Comparison of ENCODE assay signal across 16 cellular contexts in genomic region chr21:44392916-44393315, GRCh38. TPM values are rescaled to one million over a fixed set of nuclear protein-coding genes. Genes with fewer than 3 reads are reported as not detected.
DNase-seq lines count a peak whose midpoint lies in the region; ATAC-seq and TF ChIP-seq lines count a peak whose summit lies in the region.
"Had no signal": no experiment of that assay in that cellular context is flagged by ENCODE, and none has a peak within 500 bp of the region (broad histone marks: within the 10 kb centered on the region; RNA-seq: fewer than 3 reads in every experiment).

No MANE protein-coding gene starts in this region.

- H3K4me3 ChIP-seq in SK-N-SH (ENCODE audit: low read depth in 2 of 2, low read length in 1 of 2) (no peak overlapping the region), fibroblast of mammary gland (ENCODE audit: control insufficient read depth, low read depth, low read length) (no peak overlapping the region)

- intact Hi-C loops in posterior cingulate gyrus (cut with DNase I): no loop called here

- no peaks in the 10 kb centered on the region for H3K36me3 ChIP-seq in SK-N-SH (replicated peaks in 1 of 2; ENCODE audit: control insufficient read depth in 1 of 2, insufficient read depth in 2 of 2, low read length in 1 of 2)

- peaks cover 38% of the 10 kb centered on the region; the same call in 1 of the 2 replicates for H3K27me3 ChIP-seq in SK-N-SH (ENCODE audit: insufficient read depth)

- H3K4me1 ChIP-seq in SK-N-SH (ENCODE audit: control insufficient read depth in 1 of 2, insufficient read depth in 2 of 2, low read depth in 1 of 2, low read length in 1 of 2): no peaks in the 10 kb centered on the region; a peak in 1 of 4 replicates

- WGBS in SK-N-SH (ENCODE audit: low lambda C conversion rate): 18% methylated on average over 2 of the region's 2 CpGs

- H4K20me1 ChIP-seq in SK-N-SH (ENCODE audit: insufficient read depth): no peaks in the 10 kb centered on the region

- no peak for TF ChIP-seq CTCF in SK-N-SH (IDR thresholded peaks at IDR 0.05)
- TF ChIP-seq CTCF in fibroblast of mammary gland (conservative IDR thresholded peaks at IDR 0.05; ENCODE audit: control insufficient read depth, insufficient read depth, low read depth, low read length): no peak

- H2AFZ ChIP-seq in SK-N-SH (ENCODE audit: low read depth): no peak overlapping the region

- H3K9ac ChIP-seq in SK-N-SH: no peak overlapping the region

- no peaks in the 10 kb centered on the region for H3F3A ChIP-seq in SK-N-SH (replicated peaks; ENCODE audit: insufficient read depth)

- CTCF ChIA-PET in SK-N-SH (lab: Yijun Ruan, JAX): no interaction called here

- no peaks in the 10 kb centered on the region for H3K9me3 ChIP-seq in SK-N-SH

- DNase-seq in SK-N-SH (peak; percentile 6), M059J (ENCODE audit: low read depth) (peak; percentile 24), fibroblast of mammary gland (ENCODE audit: low read depth) (peak; percentile 8), 8988T (no peak), posterior cingulate gyrus (no peak)
- DNase-seq in stimulated activated CD8-positive, alpha-beta memory T cell treated with anti-CD3 and anti-CD28 coated beads, Interleukin-4, amount 100 ng/mL, for 48 hours: no peak
- DNase-seq in activated CD4-positive, CD25-positive, alpha-beta regulatory T cell treated with anti-CD3 and anti-CD28 coated beads, Interleukin-2, amount 50 U/mL, for 72 hours: no peak
- DNase-seq: DMS 273 treated with DMSO at 0.1 percent for 48 hours, GF-D8, H9, NCI-H1436 treated with DMSO at 0.1 percent for 48 hours, NCI-H2081, NCI-H510A, SHP77 had no signal

- no peak overlapping the region for H3K4me2 ChIP-seq in SK-N-SH

- H3K9me2 ChIP-seq in SK-N-SH: no peaks in the 10 kb centered on the region

- no peak for ATAC-seq in SK-N-SH treated with all-trans-retinoic acid at 6 μM for 48 hours

- POLR2A ChIA-PET in SK-N-SH (lab: Yijun Ruan, JAX): no interaction called here

- TF ChIP-seq RAD21 in SK-N-SH (IDR thresholded peaks at IDR 0.05; ENCODE audit: low read length): no peak

- H3K79me2 ChIP-seq in SK-N-SH (ENCODE audit: insufficient read depth): no peaks in the 10 kb centered on the region

- no peak for TF ChIP-seq EP300 in SK-N-SH (IDR thresholded peaks at IDR 0.05; ENCODE audit: borderline replicate concordance in 1 of 2, low read depth in 1 of 2, low read length in 1 of 2)

- H3K27ac ChIP-seq in SK-N-SH (ENCODE audit: low read depth in 2 of 2, low read length in 1 of 2): no peak overlapping the region
- H3K27ac ChIP-seq: C4-2B had no signal

TF ChIP-seq in SK-N-SH, 30 proteins besides CTCF, POLR2A, EP300 and RAD21 (continues in another document):
- TF ChIP-seq JUND (IDR thresholded peaks at IDR 0.05) (no peak), NRF1 (IDR thresholded peaks at IDR 0.05; ENCODE audit: low read depth, low read length) (no peak), RXRA (IDR thresholded peaks at IDR 0.05; ENCODE audit: borderline replicate concordance, low read depth) (no peak), MAX (IDR thresholded peaks at IDR 0.05; ENCODE audit: low read depth) (no peak), POLR2AphosphoS5 (IDR thresholded peaks at IDR 0.05; ENCODE audit: low read depth, low read length) (no peak), PBX3 (IDR thresholded peaks at IDR 0.05) (no peak), RCOR1 (IDR thresholded peaks at IDR 0.05; ENCODE audit: low read length) (no peak), USF1 (IDR thresholded peaks at IDR 0.05; ENCODE audit: borderline replicate concordance, low read depth) (no peak), MEF2A (IDR thresholded peaks at IDR 0.05; ENCODE audit: borderline replicate concordance, low read depth) (no peak), GABPA (IDR thresholded peaks at IDR 0.05; ENCODE audit: low read depth) (no peak), EZH2phosphoT487 (IDR thresholded peaks at IDR 0.05; ENCODE audit: borderline replicate concordance, low read depth) (no peak), TCF12 (IDR thresholded peaks at IDR 0.05) (no peak), ELF1 (IDR thresholded peaks at IDR 0.05) (no peak), CHD2 (IDR thresholded peaks at IDR 0.05; ENCODE audit: low read length, partially characterized antibody) (no peak), FOXJ3 (CRISPR knock-in tag; IDR thresholded peaks at IDR 0.05) (no peak)

TF ChIP-seq in SK-N-SH treated with all-trans-retinoic acid at 6 μM for 48 hours, 23 proteins besides CTCF, POLR2A, EP300 and RAD21 (continues in another document):
- TF ChIP-seq ARNTL (CRISPR knock-in tag; IDR thresholded peaks at IDR 0.05; ENCODE audit: borderline replicate concordance, low read depth) (no peak), CREB5 (CRISPR knock-in tag; IDR thresholded peaks at IDR 0.05; ENCODE audit: low read depth) (no peak), ISL1 (CRISPR knock-in tag; IDR thresholded peaks at IDR 0.05) (no peak), RARB (CRISPR knock-in tag; IDR thresholded peaks at IDR 0.05) (no peak), GLIS3 (CRISPR knock-in tag; IDR thresholded peaks at IDR 0.05) (no peak), ZFP30 (CRISPR knock-in tag; IDR thresholded peaks at IDR 0.05) (no peak), ZNF8 (CRISPR knock-in tag; IDR thresholded peaks at IDR 0.05) (no peak), CSRNP3 (CRISPR knock-in tag; IDR thresholded peaks at IDR 0.05) (no peak), ESRRG (CRISPR knock-in tag; IDR thresholded peaks at IDR 0.05) (no peak), POU6F1 (CRISPR knock-in tag; IDR thresholded peaks at IDR 0.05; ENCODE audit: borderline replicate concordance, low read depth) (no peak), TCF4 (CRISPR knock-in tag; IDR thresholded peaks at IDR 0.05; ENCODE audit: borderline replicate concordance) (no peak)

RNA-seq across cellular contexts. Expression of gene TRPM2, which starts 39.5 kb away (rescaled TPM):
- polyA plus RNA-seq in SK-N-SH (2012; rRNA removed): not detected in 2 replicates
- polyA plus RNA-seq in SK-N-SH (2012; cell fraction: cytosol; rRNA removed): not detected in 2 replicates
- polyA plus RNA-seq in SK-N-SH (2012; cell fraction: nucleus; rRNA removed): 0.02 TPM in 1 of 2 replicates, not detected in the other
- 0.99 and 1.3 TPM in 2 replicates for total RNA-seq in M059J (2014; rRNA removed; shearing (Covaris generic))

RNA-seq across cellular contexts. Expression of gene CFAP410, which starts 53.7 kb away (rescaled TPM):
- polyA plus RNA-seq in SK-N-SH (2012; rRNA removed): 18.0 and 19.2 TPM in 2 replicates
- polyA plus RNA-seq in SK-N-SH (2012; cell fraction: cytosol; rRNA removed): 5.8 and 11.3 TPM in 2 replicates
- 61.8 and 97.0 TPM in 2 replicates for polyA plus RNA-seq in SK-N-SH (2012; cell fraction: nucleus; rRNA removed)
- total RNA-seq in M059J (2014; rRNA removed; shearing (Covaris generic)): 30.5 and 33.4 TPM in 2 replicates

Comparison
In these comparisons a context has a peak if more than half of its experiments do, and no peak if none do; other contexts are left out.
1. DNase-seq: peak in SK-N-SH (single experiment), M059J (single experiment) and fibroblast of mammary gland (single experiment); none in 8988T (single experiment), stimulated activated CD8-positive, alpha-beta memory T cell treated with anti-CD3 and anti-CD28 coated beads, Interleukin-4, amount 100 ng/mL, for 48 hours (single experiment), activated CD4-positive, CD25-positive, alpha-beta regulatory T cell treated with anti-CD3 and anti-CD28 coated beads, Interleukin-2, amount 50 U/mL, for 72 hours (single experiment) and posterior cingulate gyrus (0 of 10).